ENCODE assay signal across 29 cellular contexts in the genomic region with DNA sequence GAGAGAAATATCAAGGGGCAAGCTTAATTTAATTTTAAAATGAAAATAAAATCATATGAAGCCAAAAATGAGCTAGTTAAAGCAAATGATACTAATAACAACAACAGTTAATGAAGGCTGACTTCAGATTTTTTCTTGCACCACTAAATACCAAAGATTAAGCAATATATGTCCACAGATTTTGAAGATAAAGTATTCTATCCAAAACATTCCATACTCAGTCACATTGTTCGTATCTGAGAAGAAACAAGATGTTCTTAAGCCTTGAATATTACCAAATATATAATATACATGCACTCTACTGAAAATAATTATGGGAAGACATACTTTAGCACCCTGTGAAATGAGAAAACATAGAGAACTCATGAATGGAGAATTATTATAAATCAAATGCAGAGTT.
"Had no signal": no experiment of that assay in that cellular context is flagged by ENCODE, and none has a peak within 500 bp of the region (broad histone marks: within the 10 kb centered on the region; RNA-seq: fewer than 3 reads in every experiment).

No MANE protein-coding gene starts in this region.

- DNase-seq: central memory CD4-positive, alpha-beta T cell; dermis blood vessel endothelial cell; effector memory CD8-positive, alpha-beta T cell; erythroblast; esophagus squamous epithelium; foreskin melanocyte; hypothalamus; immature natural killer cell; mesenchymal stem cell; naive thymus-derived CD8-positive, alpha-beta T cell; nephron progenitor cell; nucleus accumbens; ovary; posterior cingulate gyrus; psoas muscle; right cardiac atrium; sigmoid colon; spleen; stimulated activated CD4-positive, alpha-beta T cell treated with anti-CD3 and anti-CD28 coated beads, Interleukin-4, amount 100 ng/mL, for 4 hours; stimulated activated naive CD8-positive, alpha-beta T cell treated with anti-CD3 and anti-CD28 coated beads, Interleukin-15, Interleukin-2, amounts not matched to agents 100 U/mL and 50 U/mL, for 24 hours; substantia nigra; testis; tibial artery had no signal

- H3K36me3 ChIP-seq: esophagus squamous epithelium, ovary, sigmoid colon, spleen, tibial artery had no signal

- H3K4me3 ChIP-seq: coronary artery, esophagus squamous epithelium, lung, ovary, psoas muscle, sigmoid colon, skin epidermis, spleen, testis, tibial artery had no signal

- H3K4me3 Mint-ChIP-seq: effector memory CD8-positive, alpha-beta T cell; immature natural killer cell; naive thymus-derived CD8-positive, alpha-beta T cell; nephron progenitor cell; stimulated activated memory B cell treated with anti-CD40 and anti-IgM and Interleukin-4, amounts not matched to agents 10 μg/mL and 1 μg/mL and 100 μg/mL, for 72 hours; type B pancreatic cell had no signal

- H3K36me3 Mint-ChIP-seq: immature natural killer cell; naive thymus-derived CD8-positive, alpha-beta T cell; stimulated activated memory B cell treated with anti-CD40 and anti-IgM and Interleukin-4, amounts not matched to agents 10 μg/mL and 1 μg/mL and 100 μg/mL, for 72 hours; type B pancreatic cell had no signal

- H3K27ac Mint-ChIP-seq: effector memory CD8-positive, alpha-beta T cell; immature natural killer cell; naive thymus-derived CD8-positive, alpha-beta T cell; stimulated activated memory B cell treated with anti-CD40 and anti-IgM and Interleukin-4, amounts not matched to agents 10 μg/mL and 1 μg/mL and 100 μg/mL, for 72 hours; type B pancreatic cell had no signal

- ATAC-seq: effector memory CD8-positive, alpha-beta T cell; left lobe of liver; naive thymus-derived CD8-positive, alpha-beta T cell; psoas muscle; right cardiac atrium; stimulated activated memory B cell treated with anti-CD40 and anti-IgM and Interleukin-4, amounts not matched to agents 10 μg/mL and 1 μg/mL and 100 μg/mL, for 72 hours; stimulated activated naive CD8-positive, alpha-beta T cell treated with anti-CD3 and anti-CD28 coated beads, Interleukin-15, Interleukin-2, amounts not matched to agents 100 U/mL and 50 U/mL, for 24 hours had no signal

- H3K4me1 ChIP-seq: psoas muscle, sigmoid colon, spleen, testis had no signal

- H3K27me3 ChIP-seq: esophagus squamous epithelium, ovary, sigmoid colon, spleen, testis, tibial artery had no signal

- H3K9me3 ChIP-seq: esophagus squamous epithelium, ovary, psoas muscle, sigmoid colon, spleen, testis, tibial artery had no signal

- H3K27me3 Mint-ChIP-seq: effector memory CD8-positive, alpha-beta T cell; naive thymus-derived CD8-positive, alpha-beta T cell; stimulated activated memory B cell treated with anti-CD40 and anti-IgM and Interleukin-4, amounts not matched to agents 10 μg/mL and 1 μg/mL and 100 μg/mL, for 72 hours; type B pancreatic cell had no signal

- H3K9me3 Mint-ChIP-seq: stimulated activated memory B cell treated with anti-CD40 and anti-IgM and Interleukin-4, amounts not matched to agents 10 μg/mL and 1 μg/mL and 100 μg/mL, for 72 hours; type B pancreatic cell had no signal

- H3K4me1 Mint-ChIP-seq: immature natural killer cell; naive thymus-derived CD8-positive, alpha-beta T cell; stimulated activated memory B cell treated with anti-CD40 and anti-IgM and Interleukin-4, amounts not matched to agents 10 μg/mL and 1 μg/mL and 100 μg/mL, for 72 hours had no signal
